ENCODE assay signal across 23 cellular contexts in genomic region chr2:67515538-67515937, GRCh38.
DNase-seq lines count a peak whose midpoint lies in the region; TF ChIP-seq lines count a peak whose summit lies in the region.
"Had no signal": no experiment of that assay in that cellular context is flagged by ENCODE, and none has a peak within 500 bp of the region (broad histone marks: within the 10 kb centered on the region; RNA-seq: fewer than 3 reads in every experiment).

No MANE protein-coding gene starts in this region.

- H3K4me2 ChIP-seq in Karpas-422 (ENCODE audit: low read depth, low read length, poor library complexity, severe bottlenecking) = peak overlapping the region; percentile 17

- H3K36me3 ChIP-seq in Karpas-422 (ENCODE audit: insufficient read depth, low read length) = no peaks in the 10 kb centered on the region; the same call in 1 of the 2 replicates
- H3K36me3 ChIP-seq: cardiac muscle cell, prostate gland, stomach, thyroid gland had no signal

- DNase-seq in DMS79 (lab: John Stamatoyannopoulos, UW) (peak; percentile 3), Karpas-422 (no peak), SHP77 treated with DMSO at 0.1 percent for 48 hours (lab: John Stamatoyannopoulos, UW) (peak; percentile 23), SIG-M5 (lab: John Stamatoyannopoulos, UW) (no peak)
- DNase-seq in activated CD4-positive, alpha-beta T cell treated with anti-CD3 and anti-CD28 coated beads for 48 hours = no peak
- DNase-seq in activated CD4-positive, alpha-beta T cell treated with anti-CD3 and anti-CD28 coated beads for 4 hours = no peak
- DNase-seq in stimulated activated CD4-positive, alpha-beta T cell treated with anti-CD3 and anti-CD28 coated beads, Interleukin-1b, Interleukin-23, amount 100 ng/mL, for 48 hours = no peak
- DNase-seq: activated CD4-positive, alpha-beta memory T cell treated with anti-CD3 and anti-CD28 coated beads for 36 hours; activated T-cell treated with anti-CD3 and anti-CD28 coated beads, Interleukin-2, amount 50 U/mL, for 72 hours; effector memory CD8-positive, alpha-beta T cell; GDM1; glutamatergic neuron; NCI-H82; nucleus accumbens; RPMI8226; stimulated activated CD4-positive, alpha-beta T cell treated with anti-CD3 and anti-CD28 coated beads, Interleukin-12 subunit alpha, Interleukin-12 subunit beta, amount 100 ng/mL, for 4 hours; stimulated activated CD4-positive, alpha-beta T cell treated with anti-CD3 and anti-CD28 coated beads, Interleukin-4, amount 100 ng/mL, for 1 hour; stomach; T-helper 2 cell; thyroid gland had no signal

- peak overlapping the region in 2 of 3 experiments; percentile 27 to 34 for H3K4me3 Mint-ChIP-seq in nephron
- H3K4me3 Mint-ChIP-seq: activated CD4-positive, alpha-beta memory T cell treated with anti-CD3 and anti-CD28 coated beads for 36 hours; activated T-cell treated with anti-CD3 and anti-CD28 coated beads, Interleukin-2, amount 50 U/mL, for 72 hours; effector memory CD8-positive, alpha-beta T cell had no signal

- H3K4me3 ChIP-seq in Karpas-422 (ENCODE audit: low read length) = no peak overlapping the region
- H3K4me3 ChIP-seq: cardiac muscle cell, prostate gland, stomach, thyroid gland had no signal

- no peak overlapping the region for H3K27ac ChIP-seq in Karpas-422 (ENCODE audit: low read length)
- H3K27ac ChIP-seq: cardiac muscle cell, prostate gland, thyroid gland had no signal

- no peaks in the 10 kb centered on the region for H4K20me1 ChIP-seq in Karpas-422 (ENCODE audit: insufficient read depth, low read depth, low read length)

- TF ChIP-seq CTCF in nephron (IDR thresholded peaks at IDR 0.05; ENCODE audit: unreplicated experiment in 3 of 3) = no peak

- H3K4me1 ChIP-seq in Karpas-422 (ENCODE audit: low read length) = peaks cover 30% of the 10 kb centered on the region
- H3K4me1 ChIP-seq: prostate gland, thyroid gland had no signal

- peak overlapping the region; percentile 77 to 89 (median 85) for H3K27ac Mint-ChIP-seq in nephron
- H3K27ac Mint-ChIP-seq: activated CD4-positive, alpha-beta memory T cell treated with anti-CD3 and anti-CD28 coated beads for 36 hours; activated T-cell treated with anti-CD3 and anti-CD28 coated beads, Interleukin-2, amount 50 U/mL, for 72 hours; effector memory CD8-positive, alpha-beta T cell had no signal

- peaks cover 5% of the 10 kb centered on the region for H3K36me3 Mint-ChIP-seq in nephron (ENCODE audit: low read depth)
- H3K36me3 Mint-ChIP-seq: activated CD4-positive, alpha-beta memory T cell treated with anti-CD3 and anti-CD28 coated beads for 36 hours had no signal

- H3K27me3 Mint-ChIP-seq in nephron (ENCODE audit: low read depth) = no peaks in the 10 kb centered on the region

- H3K9me3 ChIP-seq in Karpas-422 (ENCODE audit: low read length) = no peaks in the 10 kb centered on the region; the same call in 1 of the 2 replicates
- H3K9me3 ChIP-seq: prostate gland, stomach, thyroid gland had no signal

- H3K79me2 ChIP-seq in Karpas-422 (ENCODE audit: low read length) = no peaks in the 10 kb centered on the region

- H2AFZ ChIP-seq in Karpas-422 (ENCODE audit: low read length) = peak overlapping the region; percentile 45; the same call in 1 of the 2 replicates

- H3K9me3 Mint-ChIP-seq in nephron = peaks cover 5% of the 10 kb centered on the region
- H3K9me3 Mint-ChIP-seq: activated CD4-positive, alpha-beta memory T cell treated with anti-CD3 and anti-CD28 coated beads for 36 hours had no signal

- no peak overlapping the region for H3K9ac ChIP-seq in Karpas-422 (ENCODE audit: low read length)

- H3K9me2 ChIP-seq in Karpas-422 (replicated peaks; ENCODE audit: insufficient read depth, low read length) = no peaks in the 10 kb centered on the region

- H3K27me3 ChIP-seq in Karpas-422 (ENCODE audit: low read length) = peaks cover 3% of the 10 kb centered on the region; the same call in 1 of the 2 replicates
- H3K27me3 ChIP-seq: cardiac muscle cell, stomach, thyroid gland had no signal

- peaks cover 47% of the 10 kb centered on the region for H3K4me1 Mint-ChIP-seq in nephron

Comparison
In these comparisons a context has a peak if more than half of its experiments do, and no peak if none do; other contexts are left out.
1. DNase-seq: peak in DMS79 (single experiment) and SHP77 treated with DMSO at 0.1 percent for 48 hours (single experiment); none in Karpas-422 (single experiment), activated CD4-positive, alpha-beta T cell treated with anti-CD3 and anti-CD28 coated beads for 48 hours (single experiment), SIG-M5 (single experiment), activated CD4-positive, alpha-beta T cell treated with anti-CD3 and anti-CD28 coated beads for 4 hours (0 of 2) and stimulated activated CD4-positive, alpha-beta T cell treated with anti-CD3 and anti-CD28 coated beads, Interleukin-1b, Interleukin-23, amount 100 ng/mL, for 48 hours (single experiment).